ENCODE assay signal across 8 cellular contexts in genomic region chr11:78418584-78419211, GRCh38. TPM values are rescaled to one million over a fixed set of nuclear protein-coding genes. Genes with fewer than 3 reads are reported as not detected.
A peak's percentile ranks its signal among the peaks of the same experiment; 100 is the strongest.
DNase-seq lines count a peak whose midpoint lies in the region; ATAC-seq and TF ChIP-seq lines count a peak whose summit lies in the region.

No MANE protein-coding gene starts in this region.

- H3K79me2 ChIP-seq in hepatocyte = peaks cover 20% of the 10 kb centered on the region

- TF ChIP-seq CTCF in VCaP (conservative IDR thresholded peaks at IDR 0.05) (no peak), hepatocyte (IDR thresholded peaks at IDR 0.05; ENCODE audit: poor library complexity) (no peak)

- H3K9me3 ChIP-seq in hepatocyte (ENCODE audit: low read depth) = no peaks in the 10 kb centered on the region

- peak overlapping the region; percentile 78 for H3K27ac Mint-ChIP-seq in stimulated activated memory B cell treated with anti-CD40 and anti-IgM and Interleukin-4, amounts not matched to agents 10 μg/mL and 1 μg/mL and 100 μg/mL, for 72 hours

- ATAC-seq in stimulated activated memory B cell treated with anti-CD40 and anti-IgM and Interleukin-4, amounts not matched to agents 10 μg/mL and 1 μg/mL and 100 μg/mL, for 72 hours = no peak
- ATAC-seq in HG03039 (IDR thresholded peaks at IDR 0.05; ENCODE audit: unreplicated experiment) (no peak), GM19452 (IDR thresholded peaks at IDR 0.05; ENCODE audit: unreplicated experiment) (no peak)

- no peaks in the 10 kb centered on the region for H3K9me2 ChIP-seq in hepatocyte (replicated peaks; ENCODE audit: insufficient read depth)

- H4K20me1 ChIP-seq in hepatocyte (ENCODE audit: insufficient read depth, poor library complexity, severe bottlenecking) = no peaks in the 10 kb centered on the region

- H3K4me1 Mint-ChIP-seq in stimulated activated memory B cell treated with anti-CD40 and anti-IgM and Interleukin-4, amounts not matched to agents 10 μg/mL and 1 μg/mL and 100 μg/mL, for 72 hours = peaks cover 69% of the 10 kb centered on the region

- peak overlapping the region; percentile 77 for H3K4me3 ChIP-seq in hepatocyte

- H3K27me3 ChIP-seq in hepatocyte = no peaks in the 10 kb centered on the region

- DNase-seq in NCI-H510A treated with DMSO at 0.1 percent for 48 hours (lab: John Stamatoyannopoulos, UW) = peak; percentile 23
- DNase-seq in NCI-H510A (lab: John Stamatoyannopoulos, UW) = no peak
- no peak for DNase-seq in hepatocyte (ENCODE audit: low spot score)
- DNase-seq in activated CD8-positive, alpha-beta memory T cell treated with anti-CD3 and anti-CD28 coated beads for 24 hours = no peak

- H3K4me3 Mint-ChIP-seq in stimulated activated memory B cell treated with anti-CD40 and anti-IgM and Interleukin-4, amounts not matched to agents 10 μg/mL and 1 μg/mL and 100 μg/mL, for 72 hours = peak overlapping the region; percentile 78

- H2AFZ ChIP-seq in hepatocyte = peak overlapping the region; percentile 75

- peaks cover 16% of the 10 kb centered on the region for H3K4me1 ChIP-seq in hepatocyte (ENCODE audit: insufficient read depth)

- H3K4me2 ChIP-seq in hepatocyte = peak overlapping the region; percentile 96

- H3K36me3 ChIP-seq in hepatocyte (replicated peaks; ENCODE audit: insufficient read depth, low read depth) = no peaks in the 10 kb centered on the region

- no peaks in the 10 kb centered on the region for H3K27me3 Mint-ChIP-seq in stimulated activated memory B cell treated with anti-CD40 and anti-IgM and Interleukin-4, amounts not matched to agents 10 μg/mL and 1 μg/mL and 100 μg/mL, for 72 hours

- no peaks in the 10 kb centered on the region for H3K36me3 Mint-ChIP-seq in stimulated activated memory B cell treated with anti-CD40 and anti-IgM and Interleukin-4, amounts not matched to agents 10 μg/mL and 1 μg/mL and 100 μg/mL, for 72 hours

- 33% methylated on average over 11 of the region's 11 CpGs for WGBS in hepatocyte (ENCODE audit: low lambda C conversion rate, missing lambda C conversion rate)

- no peaks in the 10 kb centered on the region for H3K9me3 Mint-ChIP-seq in stimulated activated memory B cell treated with anti-CD40 and anti-IgM and Interleukin-4, amounts not matched to agents 10 μg/mL and 1 μg/mL and 100 μg/mL, for 72 hours

- H3K27ac ChIP-seq in VCaP (peak overlapping the region; percentile 68; the same call in 1 of the 2 replicates), hepatocyte (peak overlapping the region; percentile 88)

RNA-seq across cellular contexts. Expression of gene GAB2, which starts 1.1 kb away (rescaled TPM):
- total RNA-seq in hepatocyte = 10.2 TPM in 2 replicates
- polyA plus RNA-seq in hepatocyte = 4.9 and 7.8 TPM in 2 replicates
